ENCODE assay signal across 18 cellular contexts in genomic region chr5:93381057-93381456, GRCh38.
A peak's percentile ranks its signal among the peaks of the same experiment; 100 is the strongest.
DNase-seq lines count a peak whose midpoint lies in the region; ATAC-seq and TF ChIP-seq lines count a peak whose summit lies in the region.
"Had no signal": no experiment of that assay in that cellular context is flagged by ENCODE, and none has a peak within 500 bp of the region (broad histone marks: within the 10 kb centered on the region; RNA-seq: fewer than 3 reads in every experiment).

No MANE protein-coding gene starts in this region.

- TF ChIP-seq CTCF in A673 (conservative IDR thresholded peaks at IDR 0.05; ENCODE audit: low read depth, low read length), result no peak
- TF ChIP-seq CTCF in astrocyte of the spinal cord (IDR thresholded peaks at IDR 0.05; ENCODE audit: low read depth, low read length), result no peak
- TF ChIP-seq CTCF in left lung (IDR thresholded peaks at IDR 0.05), result no peak

- H3K9me3 Mint-ChIP-seq in activated CD8-positive, alpha-beta T cell treated with anti-CD3 and anti-CD28 coated beads, Interleukin-2, amount 10 ng/mL, durations not matched to agents 7 days and 5 days (ENCODE audit: insufficient read depth), result no peaks in the 10 kb centered on the region
- H3K9me3 Mint-ChIP-seq: H9 had no signal

- CTCF ChIA-PET in A673 (lab: Charles Lee), result no interaction called here
- CTCF ChIA-PET in activated CD8-positive, alpha-beta T cell treated with anti-CD3 and anti-CD28 coated beads, Interleukin-2, amount 10 ng/mL, durations not matched to agents 7 days and 5 days (lab: Charles Lee), result no interaction called here

- H3K4me3 ChIP-seq in A673 (ENCODE audit: low read depth, low read length, poor library complexity, severe bottlenecking) (no peak overlapping the region), astrocyte of the spinal cord (ENCODE audit: low read depth, low read length) (no peak overlapping the region), left lung (no peak overlapping the region)
- H3K4me3 ChIP-seq: MG63, SJCRH30 had no signal

- H3K36me3 ChIP-seq in A673 (ENCODE audit: insufficient read depth, low read length, poor library complexity, severe bottlenecking), result no peaks in the 10 kb centered on the region
- no peaks in the 10 kb centered on the region for H3K36me3 ChIP-seq in left lung
- H3K36me3 ChIP-seq: MG63, SJCRH30 had no signal

- no peaks in the 10 kb centered on the region for H3K4me1 Mint-ChIP-seq in activated CD8-positive, alpha-beta T cell treated with anti-CD3 and anti-CD28 coated beads, Interleukin-2, amount 10 ng/mL, durations not matched to agents 7 days and 5 days (ENCODE audit: low read depth)

- peak; percentile 21 for DNase-seq in A673 (ENCODE audit: low spot score)
- DNase-seq in LHCN-M2 (ENCODE audit: low read depth), result peak; percentile 64
- DNase-seq in astrocyte of the spinal cord (ENCODE audit: low read depth, low spot score), result peak; percentile 58
- DNase-seq in left kidney (ENCODE audit: low read depth, low spot score), result peak; percentile 21
- no peak for DNase-seq in left lung
- no peak for DNase-seq in NCI-H146 (lab: John Stamatoyannopoulos, UW)
- no peak for DNase-seq in activated CD8-positive, alpha-beta T cell treated with anti-CD3 and anti-CD28 coated beads, Interleukin-2, amount 10 ng/mL, durations not matched to agents 7 days and 5 days
- DNase-seq: C1 segment of cervical spinal cord; H9; MG63; NCI-H1092; NCI-H2227 treated with DMSO at 0.1 percent for 48 hours; NCI-H524; NK-92 treated with Interleukin-12 subunit alpha and Interleukin-12 subunit beta, amount 100 ng/mL, for 24 hours; SJCRH30 had no signal

- BruUV-seq in A673 (replicated peaks; lab: Mats Ljungman, UMichigan), result no TSS peak

- no peak overlapping the region for H3K4me3 Mint-ChIP-seq in activated CD8-positive, alpha-beta T cell treated with anti-CD3 and anti-CD28 coated beads, Interleukin-2, amount 10 ng/mL, durations not matched to agents 7 days and 5 days
- H3K4me3 Mint-ChIP-seq: H9 had no signal

- no peaks in the 10 kb centered on the region for H3K27me3 Mint-ChIP-seq in activated CD8-positive, alpha-beta T cell treated with anti-CD3 and anti-CD28 coated beads, Interleukin-2, amount 10 ng/mL, durations not matched to agents 7 days and 5 days (ENCODE audit: low read depth)

- H3K27me3 ChIP-seq in A673 (replicated peaks; ENCODE audit: insufficient read depth, low read depth, low read length, poor library complexity), result no peaks in the 10 kb centered on the region
- no peaks in the 10 kb centered on the region for H3K27me3 ChIP-seq in left lung
- H3K27me3 ChIP-seq: MG63, SJCRH30 had no signal

- H3K9me3 ChIP-seq in A673 (ENCODE audit: low read depth, low read length, poor library complexity, severe bottlenecking), result no peaks in the 10 kb centered on the region
- peaks cover 0 to 4% of the 10 kb centered on the region in 2 donors for H3K9me3 ChIP-seq in left lung
- H3K9me3 ChIP-seq: SJCRH30 had no signal

- no peaks in the 10 kb centered on the region for H3K4me1 ChIP-seq in A673 (ENCODE audit: insufficient read depth, low read length, poor library complexity, severe bottlenecking)
- H3K4me1 ChIP-seq in left lung, result no peaks in the 10 kb centered on the region

- H3K36me3 Mint-ChIP-seq in activated CD8-positive, alpha-beta T cell treated with anti-CD3 and anti-CD28 coated beads, Interleukin-2, amount 10 ng/mL, durations not matched to agents 7 days and 5 days (ENCODE audit: low read depth), result no peaks in the 10 kb centered on the region

- intact Hi-C loops in A673 (cut with micrococcal nuclease; ENCODE audit: unreplicated experiment), result no loop called here
- intact Hi-C loops in left lung (cut with DNase I), result no loop called here

- no peak overlapping the region for H3K27ac Mint-ChIP-seq in activated CD8-positive, alpha-beta T cell treated with anti-CD3 and anti-CD28 coated beads, Interleukin-2, amount 10 ng/mL, durations not matched to agents 7 days and 5 days

- H3K27ac ChIP-seq in A673 (ENCODE audit: low read depth, low read length, poor library complexity, severe bottlenecking), result no peak overlapping the region
- H3K27ac ChIP-seq in left lung, result no peak overlapping the region
- H3K27ac ChIP-seq: KMS-11, RWPE1, SJCRH30 had no signal

- POLR2A ChIA-PET in A673 (lab: Charles Lee; ENCODE audit: low non-redundant PET), result no interaction called here
- POLR2A ChIA-PET in activated CD8-positive, alpha-beta T cell treated with anti-CD3 and anti-CD28 coated beads, Interleukin-2, amount 10 ng/mL, durations not matched to agents 7 days and 5 days (lab: Charles Lee), result no interaction called here

- in situ Hi-C loops in astrocyte of the spinal cord (cut with HindIII; ENCODE audit: low sequenced_read_pairs), result no loop called here

- ATAC-seq in left lung (no peak), GM21717 (IDR thresholded peaks at IDR 0.05; ENCODE audit: unreplicated experiment) (no peak)
- no peak for ATAC-seq in activated CD8-positive, alpha-beta T cell treated with anti-CD3 and anti-CD28 coated beads, Interleukin-2, amount 10 ng/mL, durations not matched to agents 7 days and 5 days

Comparison
In these comparisons a context has a peak if more than half of its experiments do, and no peak if none do; other contexts are left out.
1. DNase-seq: peak in A673 (single experiment), LHCN-M2 (single experiment), astrocyte of the spinal cord (single experiment) and left kidney (single experiment); none in left lung (0 of 2), NCI-H146 (single experiment) and activated CD8-positive, alpha-beta T cell treated with anti-CD3 and anti-CD28 coated beads, Interleukin-2, amount 10 ng/mL, durations not matched to agents 7 days and 5 days (single experiment).